14 cellular contexts compared by ENCODE assay signal in genomic region chr17:38628441-38628840, GRCh38. TPM values are rescaled to one million over a fixed set of nuclear protein-coding genes. Genes with fewer than 3 reads are reported as not detected.
A peak's percentile ranks its signal among the peaks of the same experiment; 100 is the strongest.
DNase-seq lines count a peak whose midpoint lies in the region; ATAC-seq and TF ChIP-seq lines count a peak whose summit lies in the region.
"Had no signal": no experiment of that assay in that cellular context is flagged by ENCODE, and none has a peak within 500 bp of the region (broad histone marks: within the 10 kb centered on the region; RNA-seq: fewer than 3 reads in every experiment).

No MANE protein-coding gene starts in this region.

- H3K9me3 Mint-ChIP-seq in endothelial cell (ENCODE audit: unreplicated experiment) = no peaks in the 10 kb centered on the region
- peaks cover 6% of the 10 kb centered on the region for H3K9me3 Mint-ChIP-seq in stimulated activated memory B cell treated with anti-CD40 and anti-IgM and Interleukin-4, amounts not matched to agents 10 μg/mL and 1 μg/mL and 100 μg/mL, for 72 hours
- H3K9me3 Mint-ChIP-seq: CD8-positive, alpha-beta T cell; HFFc6 had no signal

- TF ChIP-seq CTCF in GM20000 (IDR thresholded peaks at IDR 0.05; ENCODE audit: extremely low read depth, missing control alignments) (no peak), choroid plexus epithelial cell (conservative IDR thresholded peaks at IDR 0.05; ENCODE audit: low read depth, low read length) (no peak), endothelial cell (IDR thresholded peaks at IDR 0.05; ENCODE audit: unreplicated experiment) (no peak)

- peak; percentile 63 for DNase-seq in A172 (ENCODE audit: low spot score)
- peak; percentile 4 for DNase-seq in GM20000 (ENCODE audit: low spot score)
- DNase-seq in NCI-H446 treated with DMSO at 0.1 percent for 48 hours (lab: John Stamatoyannopoulos, UW) = peak; percentile 43
- DNase-seq in choroid plexus epithelial cell (ENCODE audit: low read depth) = peak; percentile 8
- no peak for DNase-seq in endothelial cell (ENCODE audit: low spot score)
- DNase-seq in trophoblast cell = no peak
- DNase-seq in UCSD-AML1 (lab: John Stamatoyannopoulos, UW; ENCODE audit: unreplicated experiment) = no peak
- DNase-seq: activated CD4-positive, CD25-positive, alpha-beta regulatory T cell; CD8-positive, alpha-beta T cell; effector CD8-positive, alpha-beta T cell; HFFc6; naive thymus-derived CD4-positive, alpha-beta T cell had no signal

- H3K4me3 ChIP-seq in choroid plexus epithelial cell (ENCODE audit: low read depth, low read length) (no peak overlapping the region), trophoblast cell (ENCODE audit: low read depth, low read length) (no peak overlapping the region)

- H3K18ac ChIP-seq in trophoblast cell (ENCODE audit: low read length) = no peak overlapping the region

- no peaks in the 10 kb centered on the region for H3K9me3 ChIP-seq in trophoblast cell (ENCODE audit: insufficient read depth, low read depth, low read length)

- no peak for ATAC-seq in stimulated activated memory B cell treated with anti-CD40 and anti-IgM and Interleukin-4, amounts not matched to agents 10 μg/mL and 1 μg/mL and 100 μg/mL, for 72 hours
- ATAC-seq: CD8-positive, alpha-beta T cell; naive thymus-derived CD4-positive, alpha-beta T cell had no signal

- H2BK120ac ChIP-seq in trophoblast cell (ENCODE audit: insufficient read depth, low read length, poor library complexity) = no peak overlapping the region

- no peaks in the 10 kb centered on the region for H3K4me1 ChIP-seq in trophoblast cell (ENCODE audit: control insufficient read depth in 1 of 2, insufficient read depth in 2 of 2, low read length in 2 of 2)

- no peak overlapping the region for H3K23ac ChIP-seq in trophoblast cell (ENCODE audit: low read length)

- H3K14ac ChIP-seq in trophoblast cell (ENCODE audit: low read length) = no peak overlapping the region

- no peaks in the 10 kb centered on the region for H3K36me3 ChIP-seq in trophoblast cell (ENCODE audit: control insufficient read depth in 1 of 2, insufficient read depth in 2 of 2, low read length in 2 of 2)

- H3K9ac ChIP-seq in trophoblast cell (ENCODE audit: low read length) = no peak overlapping the region

- no peak overlapping the region for H4K91ac ChIP-seq in trophoblast cell (ENCODE audit: low read depth, low read length)

- no peak overlapping the region for H2BK12ac ChIP-seq in trophoblast cell (ENCODE audit: low read length)

- no peak overlapping the region for H2AK5ac ChIP-seq in trophoblast cell (ENCODE audit: low read length)

- H3K4me3 Mint-ChIP-seq in endothelial cell (ENCODE audit: unreplicated experiment) = no peak overlapping the region
- H3K4me3 Mint-ChIP-seq in stimulated activated memory B cell treated with anti-CD40 and anti-IgM and Interleukin-4, amounts not matched to agents 10 μg/mL and 1 μg/mL and 100 μg/mL, for 72 hours = no peak overlapping the region
- H3K4me3 Mint-ChIP-seq: activated naive CD8-positive, alpha-beta T cell; CD8-positive, alpha-beta T cell; HFFc6; naive thymus-derived CD4-positive, alpha-beta T cell had no signal

- H3K36me3 Mint-ChIP-seq in endothelial cell (ENCODE audit: low read depth, unreplicated experiment) = no peaks in the 10 kb centered on the region
- H3K36me3 Mint-ChIP-seq in stimulated activated memory B cell treated with anti-CD40 and anti-IgM and Interleukin-4, amounts not matched to agents 10 μg/mL and 1 μg/mL and 100 μg/mL, for 72 hours = no peaks in the 10 kb centered on the region
- H3K36me3 Mint-ChIP-seq: activated naive CD8-positive, alpha-beta T cell; CD8-positive, alpha-beta T cell; naive thymus-derived CD4-positive, alpha-beta T cell had no signal

- WGBS in trophoblast cell (ENCODE audit: extremely low coverage, insufficient coverage, insufficient read length) = no CpG with 5 or more reads among the region's 3 CpGs

- H3K4me2 ChIP-seq in trophoblast cell (ENCODE audit: low read length) = no peak overlapping the region

- no peaks in the 10 kb centered on the region for H3K4me1 Mint-ChIP-seq in endothelial cell (ENCODE audit: unreplicated experiment)
- H3K4me1 Mint-ChIP-seq in stimulated activated memory B cell treated with anti-CD40 and anti-IgM and Interleukin-4, amounts not matched to agents 10 μg/mL and 1 μg/mL and 100 μg/mL, for 72 hours = peaks cover 13% of the 10 kb centered on the region

- no peaks in the 10 kb centered on the region for H3K27me3 ChIP-seq in trophoblast cell (ENCODE audit: insufficient read depth, low read length)

- H3K27ac Mint-ChIP-seq in endothelial cell (ENCODE audit: unreplicated experiment) = no peak overlapping the region
- no peak overlapping the region for H3K27ac Mint-ChIP-seq in stimulated activated memory B cell treated with anti-CD40 and anti-IgM and Interleukin-4, amounts not matched to agents 10 μg/mL and 1 μg/mL and 100 μg/mL, for 72 hours
- H3K27ac Mint-ChIP-seq: activated naive CD8-positive, alpha-beta T cell; CD8-positive, alpha-beta T cell; HFFc6; naive thymus-derived CD4-positive, alpha-beta T cell had no signal

- H3K79me1 ChIP-seq in trophoblast cell (ENCODE audit: low read length) = no peaks in the 10 kb centered on the region

- H3K79me2 ChIP-seq in trophoblast cell (ENCODE audit: control insufficient read depth, insufficient read depth, low read length, poor library complexity) = no peaks in the 10 kb centered on the region

- H3K27me3 Mint-ChIP-seq in endothelial cell (ENCODE audit: unreplicated experiment) = peaks cover 2% of the 10 kb centered on the region
- peaks cover 21% of the 10 kb centered on the region for H3K27me3 Mint-ChIP-seq in stimulated activated memory B cell treated with anti-CD40 and anti-IgM and Interleukin-4, amounts not matched to agents 10 μg/mL and 1 μg/mL and 100 μg/mL, for 72 hours

- no peak overlapping the region for H3K27ac ChIP-seq in trophoblast cell (ENCODE audit: low read depth, low read length)

- H4K8ac ChIP-seq in trophoblast cell (ENCODE audit: low read depth, low read length) = no peak overlapping the region

- no peak overlapping the region for H3K4ac ChIP-seq in trophoblast cell (ENCODE audit: low read depth, low read length)

- H4K12ac ChIP-seq in trophoblast cell (ENCODE audit: low read depth, low read length) = no peak overlapping the region

- H2AFZ ChIP-seq in trophoblast cell (ENCODE audit: insufficient read depth, low read length, poor library complexity) = no peak overlapping the region

- H2BK5ac ChIP-seq in trophoblast cell (ENCODE audit: low read depth, low read length, poor library complexity) = no peak overlapping the region

RNA-seq across cellular contexts. Expression of gene SRCIN1, which starts 22.7 kb away (rescaled TPM):
- total RNA-seq in A172 (2014; rRNA removed; shearing (Covaris generic)) = 0.19 and 0.26 TPM in 2 replicates
- total RNA-seq in endothelial cell (ENCODE audit: unreplicated experiment) = 0.59 TPM
- 0.29 and 0.31 TPM in 2 replicates for polyA plus RNA-seq in trophoblast cell (2013)
- total RNA-seq: HFFc6 had no signal
- polyA plus RNA-seq: naive thymus-derived CD4-positive, alpha-beta T cell had no signal

RNA-seq across cellular contexts. Expression of gene EPOP, which starts 46.3 kb away (rescaled TPM):
- 3.0 and 3.7 TPM in 2 replicates for total RNA-seq in A172 (2014; rRNA removed; shearing (Covaris generic))
- total RNA-seq in endothelial cell (ENCODE audit: unreplicated experiment) = 1.3 TPM
- polyA plus RNA-seq in trophoblast cell (2013) = 1.8 TPM in 2 replicates
- polyA plus RNA-seq: naive thymus-derived CD4-positive, alpha-beta T cell had no signal

Comparison
In these comparisons a context has a peak if more than half of its experiments do, and no peak if none do; other contexts are left out.
1. DNase-seq: peak in A172 (single experiment), GM20000 (single experiment), NCI-H446 treated with DMSO at 0.1 percent for 48 hours (single experiment) and choroid plexus epithelial cell (single experiment); none in endothelial cell (single experiment), trophoblast cell (0 of 2) and UCSD-AML1 (single experiment).